In genomic region chrX:110182865-110183264, GRCh38 we compare ENCODE assay signal across 12 cellular contexts.
"Had no signal": no experiment of that assay in that cellular context is flagged by ENCODE, and none has a peak within 500 bp of the region (broad histone marks: within the 10 kb centered on the region; RNA-seq: fewer than 3 reads in every experiment).

No MANE protein-coding gene starts in this region.

- H3K4me1 ChIP-seq: right atrium auricular region, thyroid gland had no signal

- H3K27ac ChIP-seq: body of pancreas, esophagus muscularis mucosa, right atrium auricular region, thyroid gland had no signal

- H3K27me3 ChIP-seq: body of pancreas, esophagus muscularis mucosa, right atrium auricular region, thyroid gland had no signal

- H3K4me3 ChIP-seq: body of pancreas, esophagus muscularis mucosa, mucosa of descending colon, right atrium auricular region, skin epidermis, thyroid gland had no signal

- DNase-seq: activated CD8-positive, alpha-beta memory T cell treated with anti-CD3 and anti-CD28 coated beads, Interleukin-2, amount 50 U/mL, for 48 hours; activated CD8-positive, alpha-beta T cell treated with anti-CD3 and anti-CD28 coated beads, Interleukin-2, amount 10 ng/mL, durations not matched to agents 7 days and 5 days; activated naive CD4-positive, alpha-beta T cell treated with anti-CD3 and anti-CD28 coated beads, Interleukin-2, amount 10 ng/mL, durations not matched to agents 7 days and 5 days; body of pancreas; endodermal cell; head of caudate nucleus; mucosa of descending colon; natural killer cell; thyroid gland had no signal

- H3K36me3 ChIP-seq: esophagus muscularis mucosa, right atrium auricular region, thyroid gland had no signal

- H3K9me3 ChIP-seq: body of pancreas, esophagus muscularis mucosa, mucosa of descending colon, thyroid gland had no signal
